Comparison of ENCODE assay signal across 9 cellular contexts in genomic region chr22:25060522-25061071, GRCh38.
DNase-seq lines count a peak whose midpoint lies in the region; ATAC-seq, FAIRE-seq and TF ChIP-seq lines count a peak whose summit lies in the region.
"Had no signal": no experiment of that assay in that cellular context is flagged by ENCODE, and none has a peak within 500 bp of the region (broad histone marks: within the 10 kb centered on the region; RNA-seq: fewer than 3 reads in every experiment).

No MANE protein-coding gene starts in this region.

- H3K27ac Mint-ChIP-seq in activated naive CD4-positive, alpha-beta T cell treated with anti-CD3 and anti-CD28 coated beads for 36 hours: peak overlapping the region; percentile 88

- no peaks in the 10 kb centered on the region for H3K27me3 ChIP-seq in liver (ENCODE audit: control insufficient read depth in 4 of 4, insufficient read depth in 4 of 4, low read length in 3 of 4)

- H3K9me3 ChIP-seq in liver (ENCODE audit: control insufficient read depth in 4 of 4, low read length in 3 of 4): no peaks in the 10 kb centered on the region

- no peaks in the 10 kb centered on the region for H3K27me3 Mint-ChIP-seq in activated naive CD4-positive, alpha-beta T cell treated with anti-CD3 and anti-CD28 coated beads for 36 hours (ENCODE audit: low read depth)

- TF ChIP-seq RAD21 in liver (IDR thresholded peaks at IDR 0.05): peak; percentile 29 to 69

- DNase-seq in left ventricle myocardium superior: no peak
- DNase-seq in cardiac septum (ENCODE audit: low spot score): no peak
- peak; percentile 83 for DNase-seq in activated naive CD4-positive, alpha-beta T cell treated with anti-CD3 and anti-CD28 coated beads for 36 hours
- DNase-seq in urothelium cell line (ENCODE audit: low spot score): no peak
- no peak for DNase-seq in GM10266 (ENCODE audit: extremely low spot score)
- no peak for DNase-seq in NCI-H446 treated with DMSO at 0.1 percent for 48 hours (lab: John Stamatoyannopoulos, UW)
- DNase-seq in SIG-M5 (lab: John Stamatoyannopoulos, UW): no peak

- TF ChIP-seq CTCF in liver (IDR thresholded peaks at IDR 0.05; ENCODE audit: low read depth, low read length, missing input control) (peak; percentile 21), GM10266 (IDR thresholded peaks at IDR 0.05; ENCODE audit: control insufficient read depth, insufficient read depth, low read depth, missing control alignments) (no peak)

- WGBS in liver: 74% methylated on average over 10 of the region's 10 CpGs

- H3K36me3 ChIP-seq in liver (ENCODE audit: control insufficient read depth in 4 of 4, insufficient read depth in 3 of 4, low read depth in 1 of 4, low read length in 3 of 4): peaks cover 0 to 2% (median 0%) of the 10 kb centered on the region in 4 donors

- CTCF ChIA-PET in activated naive CD4-positive, alpha-beta T cell treated with anti-CD3 and anti-CD28 coated beads for 36 hours (lab: Charles Lee): interaction anchor here (1.1 to 2.7 kb wide), 11 partner anchors 9 to 141 kb away, joined by 3 to 21 read pairs (median 5); no protein-coding TSS in a partner anchor

- H3K27ac ChIP-seq in liver (ENCODE audit: low read depth in 1 of 2, low read length in 2 of 2): no peak overlapping the region

- ATAC-seq in left ventricle myocardium superior: peak; percentile 62

- intact Hi-C loops in left ventricle myocardium superior (cut with micrococcal nuclease) (no loop called here), cardiac septum (cut with DNase I) (no loop called here)
- intact Hi-C loops in activated naive CD4-positive, alpha-beta T cell treated with anti-CD3 and anti-CD28 coated beads for 36 hours (cut with micrococcal nuclease): loop anchor here (1.0 to 10.0 kb wide), 8 partner anchors 8 to 786 kb away; partner anchors contain the start of genes GRK3 and SPECC1L

- no peaks in the 10 kb centered on the region for H3K4me1 ChIP-seq in liver (ENCODE audit: control insufficient read depth in 4 of 4, insufficient read depth in 4 of 4, low read length in 3 of 4)

- H3K4me1 Mint-ChIP-seq in activated naive CD4-positive, alpha-beta T cell treated with anti-CD3 and anti-CD28 coated beads for 36 hours (ENCODE audit: low read depth): peaks cover 67% of the 10 kb centered on the region

- no peak overlapping the region for H3K4me3 ChIP-seq in liver (ENCODE audit: low read depth in 1 of 3, low read length in 3 of 3)

- H3K9me3 Mint-ChIP-seq in activated naive CD4-positive, alpha-beta T cell treated with anti-CD3 and anti-CD28 coated beads for 36 hours: no peaks in the 10 kb centered on the region

- H3K9ac ChIP-seq in liver (ENCODE audit: low read depth in 1 of 2, low read length in 2 of 2): no peak overlapping the region

- H3K4me3 Mint-ChIP-seq in activated naive CD4-positive, alpha-beta T cell treated with anti-CD3 and anti-CD28 coated beads for 36 hours: peak overlapping the region; percentile 41

- no peaks in the 10 kb centered on the region for H3K36me3 Mint-ChIP-seq in activated naive CD4-positive, alpha-beta T cell treated with anti-CD3 and anti-CD28 coated beads for 36 hours (ENCODE audit: low read depth)

- peak; percentile 91 for FAIRE-seq in urothelium cell line (lab: Jason Lieb, UNC)
- FAIRE-seq: colon had no signal

TF ChIP-seq in liver, 16 proteins besides CTCF, POLR2A, EP300 and RAD21:
- no peak for TF ChIP-seq REST (IDR thresholded peaks at IDR 0.05)
